In the genomic region with DNA sequence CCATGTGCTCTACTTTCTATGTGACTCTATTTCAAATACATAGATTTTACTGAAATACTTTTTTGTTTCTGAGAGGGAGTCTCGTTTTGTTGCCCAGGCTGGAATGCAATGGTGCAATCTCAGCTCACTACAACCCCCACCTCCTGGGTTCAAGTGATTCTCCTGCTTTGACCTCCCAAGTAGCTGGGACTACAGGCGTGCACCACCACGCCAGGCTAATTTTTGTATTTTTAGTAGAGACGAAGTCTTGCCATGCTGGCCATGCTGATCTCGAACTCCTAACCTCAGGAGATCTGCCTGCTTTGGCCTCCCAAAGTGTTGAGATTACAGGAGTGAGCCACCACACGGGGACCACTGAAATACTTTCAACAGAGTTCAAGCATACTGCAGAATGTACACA, we compare ENCODE assay signal across 1 cellular context.
TF ChIP-seq lines count a peak whose summit lies in the region.

No MANE protein-coding gene starts in this region.

TF ChIP-seq in HepG2, 621 proteins besides CTCF, POLR2A, EP300 and RAD21:
- TF ChIP-seq SAP130 (CRISPR knock-in tag; IDR thresholded peaks at IDR 0.05; ENCODE audit: low read depth) (0 out of 2 replicates have a peak, but pooled peaks have one; percentile 2), ZMYM2 (CRISPR knock-in tag; IDR thresholded peaks at IDR 0.05) (0 out of 2 replicates have a peak, but pooled peaks have one; percentile 33), FOXA3 (CRISPR knock-in tag; IDR thresholded peaks at IDR 0.05) (no peak), ZMYM3 (CRISPR knock-in tag; IDR thresholded peaks at IDR 0.05) (peak; percentile 60; the same call in 1 of the 2 replicates), ZNF274 (CRISPR knock-in tag; IDR thresholded peaks at IDR 0.05) (no peak), YY1 (IDR thresholded peaks at IDR 0.05; ENCODE audit: insufficient read depth, insufficient replicate concordance, low read depth, low read length) (no peak), ZNF460 (CRISPR knock-in tag; IDR thresholded peaks at IDR 0.05; ENCODE audit: borderline replicate concordance) (peak; percentile 96), CBX5 (CRISPR knock-in tag; IDR thresholded peaks at IDR 0.05; ENCODE audit: borderline replicate concordance) (no peak), ZNF510 (CRISPR knock-in tag; IDR thresholded peaks at IDR 0.05; ENCODE audit: low read depth) (no peak), ZNF543 (CRISPR knock-in tag; IDR thresholded peaks at IDR 0.05) (no peak)
- TF ChIP-seq, protein P1, sequence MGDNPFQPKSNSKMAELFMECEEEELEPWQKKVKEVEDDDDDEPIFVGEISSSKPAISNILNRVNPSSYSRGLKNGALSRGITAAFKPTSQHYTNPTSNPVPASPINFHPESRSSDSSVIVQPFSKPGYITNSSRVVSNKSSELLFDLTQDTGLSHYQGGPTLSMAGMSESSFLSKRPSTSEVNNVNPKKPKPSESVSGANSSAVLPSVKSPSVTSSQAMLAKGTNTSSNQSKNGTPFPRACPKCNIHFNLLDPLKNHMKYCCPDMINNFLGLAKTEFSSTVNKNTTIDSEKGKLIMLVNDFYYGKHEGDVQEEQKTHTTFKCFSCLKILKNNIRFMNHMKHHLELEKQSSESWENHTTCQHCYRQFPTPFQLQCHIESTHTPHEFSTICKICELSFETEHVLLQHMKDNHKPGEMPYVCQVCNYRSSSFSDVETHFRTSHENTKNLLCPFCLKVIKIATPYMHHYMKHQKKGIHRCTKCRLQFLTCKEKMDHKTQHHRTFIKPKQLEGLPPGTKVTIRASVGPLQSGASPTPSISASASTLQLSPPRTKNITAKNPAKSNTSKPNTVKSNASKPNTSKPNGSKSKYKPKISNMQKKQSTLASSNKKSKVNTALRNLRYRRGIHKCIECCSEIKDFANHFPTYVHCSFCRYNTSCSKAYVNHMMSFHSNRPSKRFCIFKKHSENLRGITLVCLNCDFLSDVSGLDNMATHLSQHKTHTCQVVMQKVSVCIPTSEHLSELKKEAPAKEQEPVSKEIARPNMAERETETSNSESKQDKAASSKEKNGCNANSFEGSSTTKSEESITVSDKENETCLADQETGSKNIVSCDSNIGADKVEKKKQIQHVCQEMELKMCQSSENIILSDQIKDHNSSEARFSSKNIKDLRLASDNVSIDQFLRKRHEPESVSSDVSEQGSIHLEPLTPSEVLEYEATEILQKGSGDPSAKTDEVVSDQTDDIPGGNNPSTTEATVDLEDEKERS (CRISPR knock-in tag; IDR thresholded peaks at IDR 0.05) = 0 out of 2 replicates have a peak, but pooled peaks have one; percentile 21
- TF ChIP-seq, protein P2, sequence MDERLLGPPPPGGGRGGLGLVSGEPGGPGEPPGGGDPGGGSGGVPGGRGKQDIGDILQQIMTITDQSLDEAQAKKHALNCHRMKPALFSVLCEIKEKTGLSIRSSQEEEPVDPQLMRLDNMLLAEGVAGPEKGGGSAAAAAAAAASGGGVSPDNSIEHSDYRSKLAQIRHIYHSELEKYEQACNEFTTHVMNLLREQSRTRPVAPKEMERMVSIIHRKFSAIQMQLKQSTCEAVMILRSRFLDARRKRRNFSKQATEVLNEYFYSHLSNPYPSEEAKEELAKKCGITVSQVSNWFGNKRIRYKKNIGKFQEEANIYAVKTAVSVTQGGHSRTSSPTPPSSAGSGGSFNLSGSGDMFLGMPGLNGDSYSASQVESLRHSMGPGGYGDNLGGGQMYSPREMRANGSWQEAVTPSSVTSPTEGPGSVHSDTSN (CRISPR knock-in tag; IDR thresholded peaks at IDR 0.05) = no peak
- TF ChIP-seq, protein P3, sequence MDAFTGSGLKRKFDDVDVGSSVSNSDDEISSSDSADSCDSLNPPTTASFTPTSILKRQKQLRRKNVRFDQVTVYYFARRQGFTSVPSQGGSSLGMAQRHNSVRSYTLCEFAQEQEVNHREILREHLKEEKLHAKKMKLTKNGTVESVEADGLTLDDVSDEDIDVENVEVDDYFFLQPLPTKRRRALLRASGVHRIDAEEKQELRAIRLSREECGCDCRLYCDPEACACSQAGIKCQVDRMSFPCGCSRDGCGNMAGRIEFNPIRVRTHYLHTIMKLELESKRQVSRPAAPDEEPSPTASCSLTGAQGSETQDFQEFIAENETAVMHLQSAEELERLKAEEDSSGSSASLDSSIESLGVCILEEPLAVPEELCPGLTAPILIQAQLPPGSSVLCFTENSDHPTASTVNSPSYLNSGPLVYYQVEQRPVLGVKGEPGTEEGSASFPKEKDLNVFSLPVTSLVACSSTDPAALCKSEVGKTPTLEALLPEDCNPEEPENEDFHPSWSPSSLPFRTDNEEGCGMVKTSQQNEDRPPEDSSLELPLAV (CRISPR knock-in tag; conservative IDR thresholded peaks at IDR 0.05; ENCODE audit: low read depth) = no peak
